Comparison of ENCODE assay signal across 20 cellular contexts in genomic region chr2:72998724-72999123, GRCh38.
"Had no signal": no experiment of that assay in that cellular context is flagged by ENCODE, and none has a peak within 500 bp of the region (broad histone marks: within the 10 kb centered on the region; RNA-seq: fewer than 3 reads in every experiment).

No MANE protein-coding gene starts in this region.

- H3K27ac Mint-ChIP-seq: memory B cell; mesothelial cell of epicardium; natural killer cell; stimulated activated memory B cell treated with anti-CD40 and anti-IgM and Interleukin-4, amounts not matched to agents 10 μg/mL and 1 μg/mL and 100 μg/mL, for 72 hours; stimulated activated naive CD8-positive, alpha-beta T cell treated with anti-CD3 and anti-CD28 coated beads, Interleukin-15, Interleukin-2, amounts not matched to agents 100 ng/mL and 50 ng/mL, for 24 hours had no signal

- H3K36me3 Mint-ChIP-seq: memory B cell; natural killer cell; stimulated activated memory B cell treated with anti-CD40 and anti-IgM and Interleukin-4, amounts not matched to agents 10 μg/mL and 1 μg/mL and 100 μg/mL, for 72 hours had no signal

- H3K4me3 Mint-ChIP-seq: memory B cell; mesothelial cell of epicardium; natural killer cell; neural crest cell; stimulated activated memory B cell treated with anti-CD40 and anti-IgM and Interleukin-4, amounts not matched to agents 10 μg/mL and 1 μg/mL and 100 μg/mL, for 72 hours; stimulated activated naive CD8-positive, alpha-beta T cell treated with anti-CD3 and anti-CD28 coated beads, Interleukin-15, Interleukin-2, amounts not matched to agents 100 ng/mL and 50 ng/mL, for 24 hours had no signal

- H3K27me3 ChIP-seq: esophagus squamous epithelium, left lung, ovary, tibial artery, upper lobe of right lung had no signal

- H3K36me3 ChIP-seq: lower lobe of right lung, ovary, upper lobe of right lung had no signal

- H3K27me3 Mint-ChIP-seq: memory B cell; stimulated activated memory B cell treated with anti-CD40 and anti-IgM and Interleukin-4, amounts not matched to agents 10 μg/mL and 1 μg/mL and 100 μg/mL, for 72 hours; stimulated activated naive CD8-positive, alpha-beta T cell treated with anti-CD3 and anti-CD28 coated beads, Interleukin-15, Interleukin-2, amounts not matched to agents 100 ng/mL and 50 ng/mL, for 24 hours had no signal

- H3K4me1 ChIP-seq: esophagus squamous epithelium, left lung, lower lobe of right lung, tibial artery, upper lobe of right lung had no signal

- H3K4me1 Mint-ChIP-seq: memory B cell; mesothelial cell of epicardium; natural killer cell; neural crest cell; stimulated activated memory B cell treated with anti-CD40 and anti-IgM and Interleukin-4, amounts not matched to agents 10 μg/mL and 1 μg/mL and 100 μg/mL, for 72 hours had no signal

- H3K4me2 ChIP-seq: smooth muscle cell had no signal

- H3K27ac ChIP-seq: esophagus squamous epithelium, left lung, lower lobe of right lung, ovary, tibial artery, upper lobe of right lung had no signal

- H3K4me3 ChIP-seq: esophagus squamous epithelium, left lung, lower lobe of right lung, ovary, smooth muscle cell, tibial artery, upper lobe of right lung had no signal

- H3K9me3 Mint-ChIP-seq: memory B cell; mesothelial cell of epicardium; natural killer cell; neural crest cell; stimulated activated memory B cell treated with anti-CD40 and anti-IgM and Interleukin-4, amounts not matched to agents 10 μg/mL and 1 μg/mL and 100 μg/mL, for 72 hours; stimulated activated naive CD8-positive, alpha-beta T cell treated with anti-CD3 and anti-CD28 coated beads, Interleukin-15, Interleukin-2, amounts not matched to agents 100 ng/mL and 50 ng/mL, for 24 hours had no signal

- ATAC-seq: left lung; lower lobe of right lung; natural killer cell; right cardiac atrium; stimulated activated memory B cell treated with anti-CD40 and anti-IgM and Interleukin-4, amounts not matched to agents 10 μg/mL and 1 μg/mL and 100 μg/mL, for 72 hours; upper lobe of right lung had no signal

- H3K9me3 ChIP-seq: esophagus squamous epithelium, left lung, lower lobe of right lung, ovary, tibial artery, upper lobe of right lung had no signal

- DNase-seq: cerebellar nuclear complex; dermis blood vessel endothelial cell; esophagus squamous epithelium; foreskin fibroblast; hippocampal formation; left lung; lower lobe of right lung; natural killer cell; nucleus accumbens; right cardiac atrium; stimulated activated CD4-positive, alpha-beta T cell treated with anti-CD3 and anti-CD28 coated beads, Interleukin-4, amount 100 ng/mL, for 1 hour; upper lobe of right lung had no signal
